Comparison of ENCODE assay signal across 12 cellular contexts in the genomic region with DNA sequence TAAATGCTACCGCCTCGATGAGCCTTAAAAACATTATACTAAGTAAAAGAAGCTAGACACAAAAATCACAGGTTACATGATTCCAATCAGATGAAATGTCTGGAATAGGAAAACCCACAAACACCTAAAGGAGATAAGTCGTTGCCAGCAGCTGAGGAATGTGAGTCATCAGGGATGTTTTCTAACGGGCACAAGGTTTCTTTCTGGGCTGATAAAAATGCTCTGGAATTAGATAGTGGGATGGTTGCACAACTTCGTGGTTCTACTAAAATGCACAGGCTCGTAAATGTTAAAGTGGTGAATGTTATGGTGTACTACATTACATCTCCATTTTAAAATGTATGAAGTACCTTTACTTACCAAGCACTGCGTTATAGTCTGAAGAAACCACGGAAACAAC. TPM values are rescaled to one million over a fixed set of nuclear protein-coding genes. Genes with fewer than 3 reads are reported as not detected.
DNase-seq lines count a peak whose midpoint lies in the region; ATAC-seq and TF ChIP-seq lines count a peak whose summit lies in the region.
"Had no signal": no experiment of that assay in that cellular context is flagged by ENCODE, and none has a peak within 500 bp of the region (broad histone marks: within the 10 kb centered on the region; RNA-seq: fewer than 3 reads in every experiment).

No MANE protein-coding gene starts in this region.

- no peaks in the 10 kb centered on the region for H3K9me2 ChIP-seq in PC-9 (ENCODE audit: insufficient read depth)

- TF ChIP-seq POLR2A in erythroblast (IDR thresholded peaks at IDR 0.05; ENCODE audit: low read length): no peak

- H3K27ac Mint-ChIP-seq in stimulated activated memory B cell treated with anti-CD40 and anti-IgM and Interleukin-4, amounts not matched to agents 10 μg/mL and 1 μg/mL and 100 μg/mL, for 72 hours: no peak overlapping the region
- no peak overlapping the region for H3K27ac Mint-ChIP-seq in glutamatergic neuron (ENCODE audit: unreplicated experiment)

- H3K4me3 Mint-ChIP-seq in stimulated activated memory B cell treated with anti-CD40 and anti-IgM and Interleukin-4, amounts not matched to agents 10 μg/mL and 1 μg/mL and 100 μg/mL, for 72 hours: no peak overlapping the region
- H3K4me3 Mint-ChIP-seq in glutamatergic neuron (ENCODE audit: unreplicated experiment): no peak overlapping the region

- H3K27me3 ChIP-seq in PC-9 (ENCODE audit: insufficient read depth, low read depth): no peaks in the 10 kb centered on the region
- peaks cover 3% of the 10 kb centered on the region for H3K27me3 ChIP-seq in osteoblast (ENCODE audit: insufficient read depth, low read length)

- H2AFZ ChIP-seq in PC-9 (no peak overlapping the region), osteoblast (ENCODE audit: low read length) (no peak overlapping the region)

- DNase-seq in EL (peak; percentile 93), PC-9 (peak; percentile 21 to 66), erythroblast (lab: John Stamatoyannopoulos, UW) (peak; percentile 32 to 57), osteoblast (ENCODE audit: insufficient read length, low spot score, missing footprints) (no peak), glutamatergic neuron (no peak), caudate nucleus (lab: John Stamatoyannopoulos, UW) (no peak), coronary artery (ENCODE audit: low spot score) (no peak)
- DNase-seq: activated T-cell treated with anti-CD3 and anti-CD28 coated beads, Interleukin-2, amount 50 U/mL, for 48 hours; hippocampal formation; NCI-H2107 had no signal

- H3K79me2 ChIP-seq in PC-9 (ENCODE audit: low read depth) (no peaks in the 10 kb centered on the region), osteoblast (ENCODE audit: insufficient read depth, low read length) (no peaks in the 10 kb centered on the region)

- H3K4me1 ChIP-seq in PC-9 (replicated peaks; ENCODE audit: insufficient read depth) (peaks cover 40% of the 10 kb centered on the region), osteoblast (ENCODE audit: insufficient read depth, low read length) (peaks cover 15% of the 10 kb centered on the region)

- CTCF ChIA-PET in PC-9 (lab: Charles Lee): no interaction called here

- H4K20me1 ChIP-seq in PC-9 (ENCODE audit: insufficient read depth) (no peaks in the 10 kb centered on the region), osteoblast (ENCODE audit: insufficient read depth, low read length) (no peaks in the 10 kb centered on the region)

- no peaks in the 10 kb centered on the region for H3K9me3 Mint-ChIP-seq in stimulated activated memory B cell treated with anti-CD40 and anti-IgM and Interleukin-4, amounts not matched to agents 10 μg/mL and 1 μg/mL and 100 μg/mL, for 72 hours
- no peaks in the 10 kb centered on the region for H3K9me3 Mint-ChIP-seq in glutamatergic neuron (ENCODE audit: unreplicated experiment)

- no peaks in the 10 kb centered on the region for H3K36me3 ChIP-seq in PC-9 (ENCODE audit: low read depth)
- no peaks in the 10 kb centered on the region for H3K36me3 ChIP-seq in osteoblast (ENCODE audit: insufficient read depth, low read length)

- H3K4me1 Mint-ChIP-seq in stimulated activated memory B cell treated with anti-CD40 and anti-IgM and Interleukin-4, amounts not matched to agents 10 μg/mL and 1 μg/mL and 100 μg/mL, for 72 hours: no peaks in the 10 kb centered on the region
- peaks cover 11% of the 10 kb centered on the region for H3K4me1 Mint-ChIP-seq in glutamatergic neuron (ENCODE audit: low read depth, unreplicated experiment)

- TF ChIP-seq CTCF in PC-9 (conservative IDR thresholded peaks at IDR 0.05) (no peak), osteoblast (IDR thresholded peaks at IDR 0.05; ENCODE audit: extremely low read depth, low read depth, low read length) (no peak), glutamatergic neuron (IDR thresholded peaks at IDR 0.05; ENCODE audit: partially characterized antibody, unreplicated experiment) (no peak), coronary artery (IDR thresholded peaks at IDR 0.05) (no peak)

- H3K9me3 ChIP-seq in PC-9 (ENCODE audit: insufficient read depth, low read depth) (no peaks in the 10 kb centered on the region), osteoblast (ENCODE audit: low read depth, low read length) (no peaks in the 10 kb centered on the region)

- H3F3A ChIP-seq in PC-9 (ENCODE audit: insufficient read depth, low read depth): no peaks in the 10 kb centered on the region; the same call in 1 of the 2 replicates

- no peak overlapping the region for H3K27ac ChIP-seq in PC-9
- no peak overlapping the region for H3K27ac ChIP-seq in osteoblast (ENCODE audit: low read depth, low read length)
- no peak overlapping the region for H3K27ac ChIP-seq in caudate nucleus (ENCODE audit: low read depth, low read length)
- H3K27ac ChIP-seq in coronary artery: no peak overlapping the region
- H3K27ac ChIP-seq: VCaP had no signal

- BruUV-seq in PC-9 (replicated peaks; lab: Mats Ljungman, UMichigan): no TSS peak

- no peaks in the 10 kb centered on the region for H3K36me3 Mint-ChIP-seq in stimulated activated memory B cell treated with anti-CD40 and anti-IgM and Interleukin-4, amounts not matched to agents 10 μg/mL and 1 μg/mL and 100 μg/mL, for 72 hours
- H3K36me3 Mint-ChIP-seq in glutamatergic neuron (ENCODE audit: unreplicated experiment): no peaks in the 10 kb centered on the region

- POLR2A ChIA-PET in PC-9 (lab: Charles Lee; ENCODE audit: unreplicated experiment): interaction anchor here (0.7 kb wide), 1 partner anchor 23 kb away, joined by 4 read pairs; no protein-coding TSS in a partner anchor

- no peak for ATAC-seq in stimulated activated memory B cell treated with anti-CD40 and anti-IgM and Interleukin-4, amounts not matched to agents 10 μg/mL and 1 μg/mL and 100 μg/mL, for 72 hours

- H3K4me3 ChIP-seq in PC-9 (no peak overlapping the region), osteoblast (ENCODE audit: insufficient read depth, low read length) (no peak overlapping the region), coronary artery (no peak overlapping the region)

- H3K27me3 Mint-ChIP-seq in stimulated activated memory B cell treated with anti-CD40 and anti-IgM and Interleukin-4, amounts not matched to agents 10 μg/mL and 1 μg/mL and 100 μg/mL, for 72 hours: no peaks in the 10 kb centered on the region
- H3K27me3 Mint-ChIP-seq in glutamatergic neuron (ENCODE audit: unreplicated experiment): no peaks in the 10 kb centered on the region

- H3K4me2 ChIP-seq in PC-9: peak overlapping the region; percentile 3; the same call in 1 of the 2 replicates
- peak overlapping the region; percentile 46 for H3K4me2 ChIP-seq in osteoblast (ENCODE audit: insufficient read depth, low read length)

- intact Hi-C loops in PC-9 (cut with micrococcal nuclease; ENCODE audit: unreplicated experiment): loop anchor here (2.0 kb wide), 1 partner anchor 14 kb away; no protein-coding TSS in a partner anchor

RNA-seq across cellular contexts. Expression of gene ABLIM1, which starts 9.7 kb away (rescaled TPM):
- total RNA-seq in PC-9 (2021) (63.1 and 68.7 TPM in 2 replicates), osteoblast (5.0 and 11.2 TPM in 2 replicates), glutamatergic neuron (ENCODE audit: unreplicated experiment) (25.7 TPM)

Comparison
In these comparisons a context has a peak if more than half of its experiments do, and no peak if none do; other contexts are left out.
1. DNase-seq: peak in EL (single experiment), PC-9 (2 of 2) and erythroblast (2 of 2); none in osteoblast (single experiment), glutamatergic neuron (single experiment), caudate nucleus (0 of 61) and coronary artery (single experiment).